In genomic region chr21:31711745-31712144, GRCh38 we compare ENCODE assay signal across 12 cellular contexts. TPM values are rescaled to one million over a fixed set of nuclear protein-coding genes. Genes with fewer than 3 reads are reported as not detected.
DNase-seq lines count a peak whose midpoint lies in the region; ATAC-seq and TF ChIP-seq lines count a peak whose summit lies in the region.
"Had no signal": no experiment of that assay in that cellular context is flagged by ENCODE, and none has a peak within 500 bp of the region (broad histone marks: within the 10 kb centered on the region; RNA-seq: fewer than 3 reads in every experiment).

No MANE protein-coding gene starts in this region.

- H3K36me3 Mint-ChIP-seq in activated T-cell treated with anti-CD3 and anti-CD28 coated beads, Interleukin-2, amount 50 U/mL, for 24 hours (ENCODE audit: low read depth): peaks cover 24% of the 10 kb centered on the region
- H3K36me3 Mint-ChIP-seq in HFFc6 (ENCODE audit: low read depth) (no peaks in the 10 kb centered on the region), T-helper 17 cell (ENCODE audit: low read depth) (no peaks in the 10 kb centered on the region)
- H3K36me3 Mint-ChIP-seq in activated CD4-positive, alpha-beta memory T cell treated with anti-CD3 and anti-CD28 coated beads for 36 hours: no peaks in the 10 kb centered on the region

- H3K27me3 Mint-ChIP-seq in activated T-cell treated with anti-CD3 and anti-CD28 coated beads, Interleukin-2, amount 50 U/mL, for 24 hours: no peaks in the 10 kb centered on the region
- H3K27me3 Mint-ChIP-seq in HFFc6 (ENCODE audit: insufficient read depth): no peaks in the 10 kb centered on the region
- H3K27me3 Mint-ChIP-seq in T-helper 17 cell: no peaks in the 10 kb centered on the region
- H3K27me3 Mint-ChIP-seq in activated CD4-positive, alpha-beta memory T cell treated with anti-CD3 and anti-CD28 coated beads for 36 hours: no peaks in the 10 kb centered on the region
- H3K27me3 Mint-ChIP-seq: B cell had no signal

- intact Hi-C loops in activated CD4-positive, alpha-beta memory T cell treated with anti-CD3 and anti-CD28 coated beads for 36 hours (cut with micrococcal nuclease): loop anchor here (5.0 kb wide), 2 partner anchors 359 to 529 kb away; no protein-coding TSS in a partner anchor

- POLR2A ChIA-PET in activated CD4-positive, alpha-beta memory T cell treated with anti-CD3 and anti-CD28 coated beads for 36 hours (lab: Charles Lee): no interaction called here

- peaks cover 90% of the 10 kb centered on the region for H3K4me1 Mint-ChIP-seq in activated T-cell treated with anti-CD3 and anti-CD28 coated beads, Interleukin-2, amount 50 U/mL, for 24 hours (ENCODE audit: low read depth)
- peaks cover 89% of the 10 kb centered on the region for H3K4me1 Mint-ChIP-seq in HFFc6 (ENCODE audit: low read depth)
- peaks cover 68% of the 10 kb centered on the region for H3K4me1 Mint-ChIP-seq in T-helper 17 cell
- H3K4me1 Mint-ChIP-seq in activated CD4-positive, alpha-beta memory T cell treated with anti-CD3 and anti-CD28 coated beads for 36 hours (ENCODE audit: low read depth): peaks cover 84% of the 10 kb centered on the region

- peak overlapping the region; percentile 32 for H3K27ac Mint-ChIP-seq in activated T-cell treated with anti-CD3 and anti-CD28 coated beads, Interleukin-2, amount 50 U/mL, for 24 hours
- H3K27ac Mint-ChIP-seq in HFFc6: peak overlapping the region; percentile 26; the same call in 1 of the 2 replicates
- H3K27ac Mint-ChIP-seq in T-helper 17 cell: peak overlapping the region; percentile 75
- H3K27ac Mint-ChIP-seq in activated CD4-positive, alpha-beta memory T cell treated with anti-CD3 and anti-CD28 coated beads for 36 hours: no peak overlapping the region
- H3K27ac Mint-ChIP-seq: B cell, GM23338 had no signal

- no peak for TF ChIP-seq CTCF in HFFc6 (IDR thresholded peaks at IDR 0.05)

- DNase-seq in activated T-cell treated with anti-CD3 and anti-CD28 coated beads, Interleukin-2, amount 50 U/mL, for 24 hours: no peak
- DNase-seq in activated T-cell treated with anti-CD3 and anti-CD28 coated beads, Interleukin-2, amount 50 U/mL, for 48 hours: no peak
- DNase-seq in HFFc6 (no peak), T-helper 17 cell (no peak), NCI-H510A (lab: John Stamatoyannopoulos, UW) (no peak), NCI-H2107 (lab: John Stamatoyannopoulos, UW) (no peak)
- DNase-seq in activated CD4-positive, alpha-beta memory T cell treated with anti-CD3 and anti-CD28 coated beads for 36 hours: no peak
- DNase-seq: Caco-2, HCEC 1CT had no signal

- H3K9me3 ChIP-seq in T-helper 17 cell (ENCODE audit: control insufficient read depth, low read length, poor library complexity, severe bottlenecking): no peaks in the 10 kb centered on the region
- H3K9me3 ChIP-seq: BLaER1 treated with 17β-estradiol and CSF1 and Interleukin-3, amounts not matched to agents 10 nM and 100 nM; Caco-2 had no signal

- no peak for ATAC-seq in T-helper 17 cell
- ATAC-seq: GM23338 had no signal

- H3K4me3 Mint-ChIP-seq in activated T-cell treated with anti-CD3 and anti-CD28 coated beads, Interleukin-2, amount 50 U/mL, for 24 hours: no peak overlapping the region
- no peak overlapping the region for H3K4me3 Mint-ChIP-seq in HFFc6
- no peak overlapping the region for H3K4me3 Mint-ChIP-seq in T-helper 17 cell
- H3K4me3 Mint-ChIP-seq in activated CD4-positive, alpha-beta memory T cell treated with anti-CD3 and anti-CD28 coated beads for 36 hours: no peak overlapping the region
- H3K4me3 Mint-ChIP-seq: B cell, GM23338 had no signal

- CTCF ChIA-PET in activated CD4-positive, alpha-beta memory T cell treated with anti-CD3 and anti-CD28 coated beads for 36 hours (lab: Charles Lee): interaction anchor here (0.6 kb wide), 1 partner anchor 513 kb away, joined by 3 read pairs; no protein-coding TSS in a partner anchor

- no peaks in the 10 kb centered on the region for H3K9me3 Mint-ChIP-seq in activated T-cell treated with anti-CD3 and anti-CD28 coated beads, Interleukin-2, amount 50 U/mL, for 24 hours
- no peaks in the 10 kb centered on the region for H3K9me3 Mint-ChIP-seq in HFFc6
- no peaks in the 10 kb centered on the region for H3K9me3 Mint-ChIP-seq in activated CD4-positive, alpha-beta memory T cell treated with anti-CD3 and anti-CD28 coated beads for 36 hours
- H3K9me3 Mint-ChIP-seq: GM23338 had no signal

RNA-seq across cellular contexts. Expression of gene SCAF4, which starts 20.2 kb away (rescaled TPM):
- total RNA-seq in HFFc6 (2021; fragmentation: NEBNext Ultra II Directional; extraction: Animal tissue kit (Norgen Biotek cat#: 25700)): 10 to 100 TPM; 21.8 to 28.4 (median 26.3) TPM
- total RNA-seq in T-helper 17 cell: 10 to 100 TPM; 53.8 to 61.3 TPM
- total RNA-seq in activated CD4-positive, alpha-beta memory T cell treated with anti-CD3 and anti-CD28 coated beads for 36 hours: 10 to 100 TPM; 38.0 to 39.4 TPM

RNA-seq across cellular contexts. Expression of gene SOD1, which starts 52.3 kb away (rescaled TPM):
- 100 to 1,000 TPM; 236 to 290 (median 281) TPM for total RNA-seq in HFFc6 (2021; fragmentation: NEBNext Ultra II Directional; extraction: Animal tissue kit (Norgen Biotek cat#: 25700))
- 100 to 1,000 TPM; 124 to 143 TPM for total RNA-seq in T-helper 17 cell
- total RNA-seq in activated CD4-positive, alpha-beta memory T cell treated with anti-CD3 and anti-CD28 coated beads for 36 hours: 100 to 1,000 TPM; 280 to 286 TPM
